ENCODE assay signal across 25 cellular contexts in the genomic region with DNA sequence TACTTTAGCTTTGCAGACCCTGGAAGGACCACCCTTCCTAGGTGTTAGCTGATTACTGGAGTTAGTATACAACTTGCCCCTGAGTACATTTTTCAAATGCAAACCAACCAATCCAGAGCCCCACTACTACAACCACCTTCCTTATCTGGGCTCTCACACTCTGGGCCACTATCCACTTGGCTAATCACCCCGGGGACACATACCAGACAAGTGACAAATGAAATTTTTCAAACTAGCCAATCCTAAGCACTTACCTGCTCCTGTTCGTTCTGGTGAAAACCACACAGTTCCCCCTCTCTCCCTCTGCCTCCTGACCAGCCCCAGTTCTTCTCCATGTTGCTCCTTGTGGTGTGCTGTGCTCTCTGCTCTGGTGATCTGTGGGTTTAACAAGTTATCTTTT.
"Had no signal": no experiment of that assay in that cellular context is flagged by ENCODE, and none has a peak within 500 bp of the region (broad histone marks: within the 10 kb centered on the region; RNA-seq: fewer than 3 reads in every experiment).

No MANE protein-coding gene starts in this region.

- H3K36me3 Mint-ChIP-seq: naive B cell; stimulated activated naive B cell treated with anti-CD40 and anti-IgM and Interleukin-4, amounts not matched to agents 10 μg/mL and 1 μg/mL and 100 μg/mL, for 72 hours had no signal

- H3K9me3 ChIP-seq: heart left ventricle, left ventricle myocardium inferior, lower lobe of right lung, psoas muscle, right lobe of liver, tibial artery, upper lobe of right lung had no signal

- H3K9me3 Mint-ChIP-seq: nephron progenitor cell; stimulated activated naive B cell treated with anti-CD40 and anti-IgM and Interleukin-4, amounts not matched to agents 10 μg/mL and 1 μg/mL and 100 μg/mL, for 72 hours had no signal

- H3K36me3 ChIP-seq: heart left ventricle, left ventricle myocardium inferior, lower lobe of right lung, right lobe of liver, spleen, tibial artery, upper lobe of right lung had no signal

- H3K27me3 ChIP-seq: right lobe of liver, spleen, tibial artery, upper lobe of right lung had no signal

- H3K4me1 Mint-ChIP-seq: central memory CD8-positive, alpha-beta T cell; naive B cell; stimulated activated naive B cell treated with anti-CD40 and anti-IgM and Interleukin-4, amounts not matched to agents 10 μg/mL and 1 μg/mL and 100 μg/mL, for 72 hours had no signal

- H3K4me1 ChIP-seq: heart left ventricle, left ventricle myocardium inferior, lower lobe of right lung, parathyroid adenoma, psoas muscle, right lobe of liver, spleen, tibial artery, upper lobe of right lung had no signal

- DNase-seq: cortex of kidney; dorsolateral prefrontal cortex; effector CD8-positive, alpha-beta T cell; foreskin melanocyte; heart left ventricle; hippocampal formation; left cardiac atrium; left ventricle myocardium inferior; lower lobe of right lung; mesenchymal stem cell; naive B cell; nephron progenitor cell; psoas muscle; retina; right lobe of liver; spleen; stimulated activated CD4-positive, alpha-beta T cell treated with anti-CD3 and anti-CD28 coated beads, Interleukin-15, amount 100 ng/mL, for 24 hours; stimulated activated CD4-positive, alpha-beta T cell treated with anti-CD3 and anti-CD28 coated beads, Interleukin-1b, Interleukin-23, amount 100 ng/mL, for 48 hours; stimulated activated CD4-positive, alpha-beta T cell treated with anti-CD3 and anti-CD28 coated beads, Interleukin-4, amount 100 ng/mL, for 24 hours; stimulated activated naive B cell treated with anti-CD40 and anti-IgM and Interleukin-4, amounts not matched to agents 10 μg/mL and 1 μg/mL and 100 μg/mL, for 72 hours; tibial artery; upper lobe of right lung had no signal

- FAIRE-seq: islet of Langerhans had no signal

- H3K27ac ChIP-seq: heart left ventricle, left ventricle myocardium inferior, lower lobe of right lung, parathyroid adenoma, psoas muscle, right lobe of liver, spleen, tibial artery, upper lobe of right lung had no signal

- H3K4me3 ChIP-seq: dorsolateral prefrontal cortex, heart left ventricle, left ventricle myocardium inferior, lower lobe of right lung, psoas muscle, right lobe of liver, spleen, tibial artery, upper lobe of right lung had no signal

- H3K4me3 Mint-ChIP-seq: central memory CD8-positive, alpha-beta T cell; naive B cell; nephron progenitor cell; stimulated activated naive B cell treated with anti-CD40 and anti-IgM and Interleukin-4, amounts not matched to agents 10 μg/mL and 1 μg/mL and 100 μg/mL, for 72 hours had no signal

- ATAC-seq: heart left ventricle; left cardiac atrium; lower lobe of right lung; psoas muscle; right lobe of liver; stimulated activated naive B cell treated with anti-CD40 and anti-IgM and Interleukin-4, amounts not matched to agents 10 μg/mL and 1 μg/mL and 100 μg/mL, for 72 hours; upper lobe of right lung had no signal

- H3K27ac Mint-ChIP-seq: naive B cell; nephron progenitor cell; stimulated activated naive B cell treated with anti-CD40 and anti-IgM and Interleukin-4, amounts not matched to agents 10 μg/mL and 1 μg/mL and 100 μg/mL, for 72 hours had no signal
